ENCODE assay signal across 2 cellular contexts in the genomic region with DNA sequence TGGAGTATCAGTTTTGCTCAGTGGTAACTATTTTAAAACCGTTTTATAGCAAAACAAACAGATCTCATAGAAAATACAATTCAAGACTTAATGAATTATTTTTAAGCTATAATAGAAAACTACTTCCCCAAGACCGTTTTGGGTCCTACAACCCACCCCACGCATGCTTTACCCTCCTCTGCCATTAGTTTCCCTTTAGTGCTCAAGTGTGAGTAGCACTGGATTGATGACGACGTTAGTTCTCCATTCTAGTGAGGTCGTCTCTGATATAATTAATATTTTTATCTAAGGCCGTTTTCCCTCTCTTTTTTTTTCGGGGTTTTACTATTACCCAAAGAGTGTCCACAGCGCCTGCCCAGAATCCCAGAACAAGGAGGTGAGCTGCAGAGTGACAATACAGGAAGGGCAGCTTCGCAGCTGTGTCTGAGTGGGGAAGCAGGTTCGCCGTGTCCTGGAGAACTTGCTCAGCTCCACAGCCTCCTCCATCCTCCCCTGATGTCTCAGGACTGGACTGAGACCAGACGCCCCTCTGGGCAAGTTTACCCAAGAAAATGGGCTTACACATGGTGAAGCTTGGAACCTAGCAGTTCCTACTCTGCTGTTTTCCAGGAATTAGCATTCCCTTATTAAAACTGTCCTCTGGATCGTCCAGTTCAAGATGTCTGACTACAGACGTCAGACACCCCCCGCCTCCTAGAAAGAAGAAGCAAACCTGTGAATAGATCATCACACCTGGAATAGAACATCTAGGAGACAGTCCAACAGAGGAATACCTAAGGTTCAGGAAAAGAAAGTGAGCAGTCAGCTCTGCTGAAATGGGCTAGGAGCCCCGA.
TF ChIP-seq lines count a peak whose summit lies in the region.

No MANE protein-coding gene starts in this region.

TF ChIP-seq in K562, 482 proteins besides CTCF, POLR2A, EP300 and RAD21:
- TF ChIP-seq U2AF2 (optimal IDR thresholded peaks at IDR 0.05; ENCODE audit: low read depth, low read length) (no peak), NRF1 (conservative IDR thresholded peaks at IDR 0.05 in 1 of 2, IDR thresholded peaks at IDR 0.05 in 1 of 2) (peak; percentile 28 to 29; a peak in 1 of 4 replicates)

TF ChIP-seq in HepG2, 621 proteins besides CTCF, POLR2A, EP300 and RAD21:
- TF ChIP-seq NFATC3 (CRISPR knock-in tag; IDR thresholded peaks at IDR 0.05) (no peak), MAZ (IDR thresholded peaks at IDR 0.05; ENCODE audit: borderline replicate concordance, low read depth, low read length) (no peak), MAZ (CRISPR knock-in tag; IDR thresholded peaks at IDR 0.05; ENCODE audit: low read depth) (0 out of 2 replicates have a peak, but pooled peaks have one; percentile 7), RAD51 (IDR thresholded peaks at IDR 0.05; ENCODE audit: borderline replicate concordance) (no peak), ZNF724P (CRISPR knock-in tag; IDR thresholded peaks at IDR 0.05; ENCODE audit: borderline replicate concordance) (0 out of 2 replicates have a peak, but pooled peaks have one; percentile 26), ZNF232 (CRISPR knock-in tag; IDR thresholded peaks at IDR 0.05; ENCODE audit: borderline replicate concordance) (no peak), HCFC1 (IDR thresholded peaks at IDR 0.05; ENCODE audit: low read depth, low read length) (no peak), ZFP82 (CRISPR knock-in tag; IDR thresholded peaks at IDR 0.05; ENCODE audit: borderline replicate concordance) (0 out of 2 replicates have a peak, but pooled peaks have one; percentile 24), CHD2 (IDR thresholded peaks at IDR 0.05; ENCODE audit: low read depth, low read length) (no peak), ZNF672 (CRISPR knock-in tag; IDR thresholded peaks at IDR 0.05) (no peak), ZNF343 (CRISPR knock-in tag; IDR thresholded peaks at IDR 0.05) (no peak), ZNF430 (CRISPR knock-in tag; IDR thresholded peaks at IDR 0.05) (0 out of 2 replicates have a peak, but pooled peaks have one; percentile 18), AKAP8 (CRISPR knock-in tag; IDR thresholded peaks at IDR 0.05) (no peak), SIN3A (IDR thresholded peaks at IDR 0.05; ENCODE audit: borderline replicate concordance, low read depth, low read length) (no peak), ZNF235 (CRISPR knock-in tag; IDR thresholded peaks at IDR 0.05; ENCODE audit: borderline replicate concordance) (peak; percentile 7; the same call in 1 of the 2 replicates)
- TF ChIP-seq, protein P1, sequence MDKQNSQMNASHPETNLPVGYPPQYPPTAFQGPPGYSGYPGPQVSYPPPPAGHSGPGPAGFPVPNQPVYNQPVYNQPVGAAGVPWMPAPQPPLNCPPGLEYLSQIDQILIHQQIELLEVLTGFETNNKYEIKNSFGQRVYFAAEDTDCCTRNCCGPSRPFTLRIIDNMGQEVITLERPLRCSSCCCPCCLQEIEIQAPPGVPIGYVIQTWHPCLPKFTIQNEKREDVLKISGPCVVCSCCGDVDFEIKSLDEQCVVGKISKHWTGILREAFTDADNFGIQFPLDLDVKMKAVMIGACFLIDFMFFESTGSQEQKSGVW (CRISPR knock-in tag; IDR thresholded peaks at IDR 0.05; ENCODE audit: borderline replicate concordance), result no peak
- TF ChIP-seq, protein P2, sequence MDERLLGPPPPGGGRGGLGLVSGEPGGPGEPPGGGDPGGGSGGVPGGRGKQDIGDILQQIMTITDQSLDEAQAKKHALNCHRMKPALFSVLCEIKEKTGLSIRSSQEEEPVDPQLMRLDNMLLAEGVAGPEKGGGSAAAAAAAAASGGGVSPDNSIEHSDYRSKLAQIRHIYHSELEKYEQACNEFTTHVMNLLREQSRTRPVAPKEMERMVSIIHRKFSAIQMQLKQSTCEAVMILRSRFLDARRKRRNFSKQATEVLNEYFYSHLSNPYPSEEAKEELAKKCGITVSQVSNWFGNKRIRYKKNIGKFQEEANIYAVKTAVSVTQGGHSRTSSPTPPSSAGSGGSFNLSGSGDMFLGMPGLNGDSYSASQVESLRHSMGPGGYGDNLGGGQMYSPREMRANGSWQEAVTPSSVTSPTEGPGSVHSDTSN (CRISPR knock-in tag; IDR thresholded peaks at IDR 0.05), result no peak
